Comparison of ENCODE assay signal across 1 cellular context in genomic region chr6:137171824-137172733, GRCh38.
TF ChIP-seq lines count a peak whose summit lies in the region.

No MANE protein-coding gene starts in this region.

TF ChIP-seq in GM12878, 131 proteins besides CTCF, POLR2A, EP300 and RAD21 (continued from another document):
- TF ChIP-seq, protein P1, sequence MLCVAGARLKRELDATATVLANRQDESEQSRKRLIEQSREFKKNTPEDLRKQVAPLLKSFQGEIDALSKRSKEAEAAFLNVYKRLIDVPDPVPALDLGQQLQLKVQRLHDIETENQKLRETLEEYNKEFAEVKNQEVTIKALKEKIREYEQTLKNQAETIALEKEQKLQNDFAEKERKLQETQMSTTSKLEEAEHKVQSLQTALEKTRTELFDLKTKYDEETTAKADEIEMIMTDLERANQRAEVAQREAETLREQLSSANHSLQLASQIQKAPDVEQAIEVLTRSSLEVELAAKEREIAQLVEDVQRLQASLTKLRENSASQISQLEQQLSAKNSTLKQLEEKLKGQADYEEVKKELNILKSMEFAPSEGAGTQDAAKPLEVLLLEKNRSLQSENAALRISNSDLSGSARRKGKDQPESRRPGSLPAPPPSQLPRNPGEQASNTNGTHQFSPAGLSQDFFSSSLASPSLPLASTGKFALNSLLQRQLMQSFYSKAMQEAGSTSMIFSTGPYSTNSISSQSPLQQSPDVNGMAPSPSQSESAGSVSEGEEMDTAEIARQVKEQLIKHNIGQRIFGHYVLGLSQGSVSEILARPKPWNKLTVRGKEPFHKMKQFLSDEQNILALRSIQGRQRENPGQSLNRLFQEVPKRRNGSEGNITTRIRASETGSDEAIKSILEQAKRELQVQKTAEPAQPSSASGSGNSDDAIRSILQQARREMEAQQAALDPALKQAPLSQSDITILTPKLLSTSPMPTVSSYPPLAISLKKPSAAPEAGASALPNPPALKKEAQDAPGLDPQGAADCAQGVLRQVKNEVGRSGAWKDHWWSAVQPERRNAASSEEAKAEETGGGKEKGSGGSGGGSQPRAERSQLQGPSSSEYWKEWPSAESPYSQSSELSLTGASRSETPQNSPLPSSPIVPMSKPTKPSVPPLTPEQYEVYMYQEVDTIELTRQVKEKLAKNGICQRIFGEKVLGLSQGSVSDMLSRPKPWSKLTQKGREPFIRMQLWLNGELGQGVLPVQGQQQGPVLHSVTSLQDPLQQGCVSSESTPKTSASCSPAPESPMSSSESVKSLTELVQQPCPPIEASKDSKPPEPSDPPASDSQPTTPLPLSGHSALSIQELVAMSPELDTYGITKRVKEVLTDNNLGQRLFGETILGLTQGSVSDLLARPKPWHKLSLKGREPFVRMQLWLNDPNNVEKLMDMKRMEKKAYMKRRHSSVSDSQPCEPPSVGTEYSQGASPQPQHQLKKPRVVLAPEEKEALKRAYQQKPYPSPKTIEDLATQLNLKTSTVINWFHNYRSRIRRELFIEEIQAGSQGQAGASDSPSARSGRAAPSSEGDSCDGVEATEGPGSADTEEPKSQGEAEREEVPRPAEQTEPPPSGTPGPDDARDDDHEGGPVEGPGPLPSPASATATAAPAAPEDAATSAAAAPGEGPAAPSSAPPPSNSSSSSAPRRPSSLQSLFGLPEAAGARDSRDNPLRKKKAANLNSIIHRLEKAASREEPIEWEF (IDR thresholded peaks at IDR 0.05; ENCODE audit: insufficient replicate concordance, low read depth, low read length): no peak
- TF ChIP-seq ZBED1 (IDR thresholded peaks at IDR 0.05; ENCODE audit: borderline replicate concordance): peak; percentile 27; the same call in 1 of the 2 replicates
- TF ChIP-seq HDGF (IDR thresholded peaks at IDR 0.05): no peak
- TF ChIP-seq EZH2 (IDR thresholded peaks at IDR 0.05; ENCODE audit: borderline replicate concordance, control insufficient read depth, low read depth, low read length): no peak
- TF ChIP-seq RELA (IDR thresholded peaks at IDR 0.05; ENCODE audit: borderline replicate concordance, partially characterized antibody): peak; percentile 74
- TF ChIP-seq E4F1 (IDR thresholded peaks at IDR 0.05; ENCODE audit: borderline replicate concordance, partially characterized antibody): no peak
- TF ChIP-seq, protein P2, sequence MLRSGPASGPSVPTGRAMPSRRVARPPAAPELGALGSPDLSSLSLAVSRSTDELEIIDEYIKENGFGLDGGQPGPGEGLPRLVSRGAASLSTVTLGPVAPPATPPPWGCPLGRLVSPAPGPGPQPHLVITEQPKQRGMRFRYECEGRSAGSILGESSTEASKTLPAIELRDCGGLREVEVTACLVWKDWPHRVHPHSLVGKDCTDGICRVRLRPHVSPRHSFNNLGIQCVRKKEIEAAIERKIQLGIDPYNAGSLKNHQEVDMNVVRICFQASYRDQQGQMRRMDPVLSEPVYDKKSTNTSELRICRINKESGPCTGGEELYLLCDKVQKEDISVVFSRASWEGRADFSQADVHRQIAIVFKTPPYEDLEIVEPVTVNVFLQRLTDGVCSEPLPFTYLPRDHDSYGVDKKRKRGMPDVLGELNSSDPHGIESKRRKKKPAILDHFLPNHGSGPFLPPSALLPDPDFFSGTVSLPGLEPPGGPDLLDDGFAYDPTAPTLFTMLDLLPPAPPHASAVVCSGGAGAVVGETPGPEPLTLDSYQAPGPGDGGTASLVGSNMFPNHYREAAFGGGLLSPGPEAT (IDR thresholded peaks at IDR 0.05; ENCODE audit: low read depth): peak; percentile 95
- no peak for TF ChIP-seq TCF7 (IDR thresholded peaks at IDR 0.05; ENCODE audit: borderline replicate concordance)
- TF ChIP-seq SREBF1 (IDR thresholded peaks at IDR 0.05; ENCODE audit: low read length): no peak
